ENCODE assay signal across 2 cellular contexts in the genomic region with DNA sequence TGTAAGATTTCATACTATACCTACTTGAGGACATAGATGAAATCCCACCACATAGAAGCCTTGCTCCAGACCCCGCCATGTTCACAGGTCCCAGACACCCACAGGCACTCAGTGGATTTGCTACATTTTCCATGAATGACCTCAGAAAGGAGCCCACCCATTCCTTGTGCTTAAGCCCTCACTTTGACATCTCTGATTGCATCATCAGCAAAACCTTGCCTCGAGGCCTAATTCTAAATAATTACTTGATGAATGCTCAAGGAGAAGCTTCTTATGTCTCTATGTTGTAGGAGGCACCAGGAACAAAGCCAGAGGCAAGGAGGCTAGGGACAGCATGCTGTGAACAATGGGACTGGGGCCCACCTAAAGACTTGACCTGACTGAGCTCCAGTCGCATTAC.
TF ChIP-seq lines count a peak whose summit lies in the region.

No MANE protein-coding gene starts in this region.

TF ChIP-seq in IMR-90, 13 proteins besides CTCF, POLR2A, EP300 and RAD21:
- TF ChIP-seq CEBPB (IDR thresholded peaks at IDR 0.05; ENCODE audit: low read depth, low read length) (peak; percentile 60), RCOR1 (IDR thresholded peaks at IDR 0.05; ENCODE audit: insufficient replicate concordance, low read length) (no peak), RFX5 (IDR thresholded peaks at IDR 0.05; ENCODE audit: low read depth, low read length) (no peak), MAFK (IDR thresholded peaks at IDR 0.05; ENCODE audit: low read depth, low read length) (no peak)
- TF ChIP-seq, protein P1, sequence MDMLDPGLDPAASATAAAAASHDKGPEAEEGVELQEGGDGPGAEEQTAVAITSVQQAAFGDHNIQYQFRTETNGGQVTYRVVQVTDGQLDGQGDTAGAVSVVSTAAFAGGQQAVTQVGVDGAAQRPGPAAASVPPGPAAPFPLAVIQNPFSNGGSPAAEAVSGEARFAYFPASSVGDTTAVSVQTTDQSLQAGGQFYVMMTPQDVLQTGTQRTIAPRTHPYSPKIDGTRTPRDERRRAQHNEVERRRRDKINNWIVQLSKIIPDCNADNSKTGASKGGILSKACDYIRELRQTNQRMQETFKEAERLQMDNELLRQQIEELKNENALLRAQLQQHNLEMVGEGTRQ (IDR thresholded peaks at IDR 0.05; ENCODE audit: low read depth, low read length): no peak

TF ChIP-seq in K562, 482 proteins besides CTCF, POLR2A, EP300 and RAD21:
- no peak for TF ChIP-seq SMARCE1 (IDR thresholded peaks at IDR 0.05)
- TF ChIP-seq, protein P2, sequence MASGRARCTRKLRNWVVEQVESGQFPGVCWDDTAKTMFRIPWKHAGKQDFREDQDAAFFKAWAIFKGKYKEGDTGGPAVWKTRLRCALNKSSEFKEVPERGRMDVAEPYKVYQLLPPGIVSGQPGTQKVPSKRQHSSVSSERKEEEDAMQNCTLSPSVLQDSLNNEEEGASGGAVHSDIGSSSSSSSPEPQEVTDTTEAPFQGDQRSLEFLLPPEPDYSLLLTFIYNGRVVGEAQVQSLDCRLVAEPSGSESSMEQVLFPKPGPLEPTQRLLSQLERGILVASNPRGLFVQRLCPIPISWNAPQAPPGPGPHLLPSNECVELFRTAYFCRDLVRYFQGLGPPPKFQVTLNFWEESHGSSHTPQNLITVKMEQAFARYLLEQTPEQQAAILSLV (tag; IDR thresholded peaks at IDR 0.05): 0 out of 2 replicates have a peak, but pooled peaks have one; percentile 30
- no peak for TF ChIP-seq ZBED1 (IDR thresholded peaks at IDR 0.05)
- no peak for TF ChIP-seq ELF4 (CRISPR knock-in tag; IDR thresholded peaks at IDR 0.05)
- 0 out of 2 replicates have a peak, but pooled peaks have one; percentile 32 for TF ChIP-seq CEBPG (CRISPR knock-in tag; IDR thresholded peaks at IDR 0.05)
- TF ChIP-seq CEBPG (tag; conservative IDR thresholded peaks at IDR 0.05 in 1 of 2, IDR thresholded peaks at IDR 0.05 in 1 of 2): peak; percentile 26 to 54; a peak in 1 of 4 replicates
- TF ChIP-seq, protein P3, sequence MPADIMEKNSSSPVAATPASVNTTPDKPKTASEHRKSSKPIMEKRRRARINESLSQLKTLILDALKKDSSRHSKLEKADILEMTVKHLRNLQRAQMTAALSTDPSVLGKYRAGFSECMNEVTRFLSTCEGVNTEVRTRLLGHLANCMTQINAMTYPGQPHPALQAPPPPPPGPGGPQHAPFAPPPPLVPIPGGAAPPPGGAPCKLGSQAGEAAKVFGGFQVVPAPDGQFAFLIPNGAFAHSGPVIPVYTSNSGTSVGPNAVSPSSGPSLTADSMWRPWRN (IDR thresholded peaks at IDR 0.05; ENCODE audit: low read depth): no peak
- TF ChIP-seq, protein P1 (CRISPR knock-in tag; IDR thresholded peaks at IDR 0.05): no peak
- TF ChIP-seq ZNF263 (CRISPR knock-in tag; IDR thresholded peaks at IDR 0.05; ENCODE audit: borderline replicate concordance): no peak
- TF ChIP-seq MTA1 (IDR thresholded peaks at IDR 0.05; ENCODE audit: borderline replicate concordance): no peak
- peak; percentile 20; the same call in 1 of the 2 replicates for TF ChIP-seq ZNF316 (IDR thresholded peaks at IDR 0.05)
- no peak for TF ChIP-seq ZEB2 (IDR thresholded peaks at IDR 0.05)
- TF ChIP-seq, protein P4, sequence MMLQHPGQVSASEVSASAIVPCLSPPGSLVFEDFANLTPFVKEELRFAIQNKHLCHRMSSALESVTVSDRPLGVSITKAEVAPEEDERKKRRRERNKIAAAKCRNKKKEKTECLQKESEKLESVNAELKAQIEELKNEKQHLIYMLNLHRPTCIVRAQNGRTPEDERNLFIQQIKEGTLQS (IDR thresholded peaks at IDR 0.05): peak; percentile 63; the same call in 1 of the 2 replicates
- TF ChIP-seq, protein P4 (CRISPR knock-in tag; conservative IDR thresholded peaks at IDR 0.05): no peak
- no peak for TF ChIP-seq TAF1 (IDR thresholded peaks at IDR 0.05; ENCODE audit: control insufficient read depth, extremely low read depth, insufficient read depth, low read length, severe bottlenecking)
- TF ChIP-seq CBX1 (IDR thresholded peaks at IDR 0.05; ENCODE audit: low read depth): no peak
- TF ChIP-seq BRD9 (IDR thresholded peaks at IDR 0.05; ENCODE audit: low read depth, partially characterized antibody): no peak
- TF ChIP-seq ZNF134 (CRISPR knock-in tag; conservative IDR thresholded peaks at IDR 0.05): no peak
- no peak for TF ChIP-seq SIN3A (IDR thresholded peaks at IDR 0.05; ENCODE audit: borderline replicate concordance in 2 of 2, control insufficient read depth in 1 of 2, low read depth in 2 of 2, low read length in 2 of 2)
- TF ChIP-seq CBFA2T2 (conservative IDR thresholded peaks at IDR 0.05): no peak
- TF ChIP-seq, protein P5, sequence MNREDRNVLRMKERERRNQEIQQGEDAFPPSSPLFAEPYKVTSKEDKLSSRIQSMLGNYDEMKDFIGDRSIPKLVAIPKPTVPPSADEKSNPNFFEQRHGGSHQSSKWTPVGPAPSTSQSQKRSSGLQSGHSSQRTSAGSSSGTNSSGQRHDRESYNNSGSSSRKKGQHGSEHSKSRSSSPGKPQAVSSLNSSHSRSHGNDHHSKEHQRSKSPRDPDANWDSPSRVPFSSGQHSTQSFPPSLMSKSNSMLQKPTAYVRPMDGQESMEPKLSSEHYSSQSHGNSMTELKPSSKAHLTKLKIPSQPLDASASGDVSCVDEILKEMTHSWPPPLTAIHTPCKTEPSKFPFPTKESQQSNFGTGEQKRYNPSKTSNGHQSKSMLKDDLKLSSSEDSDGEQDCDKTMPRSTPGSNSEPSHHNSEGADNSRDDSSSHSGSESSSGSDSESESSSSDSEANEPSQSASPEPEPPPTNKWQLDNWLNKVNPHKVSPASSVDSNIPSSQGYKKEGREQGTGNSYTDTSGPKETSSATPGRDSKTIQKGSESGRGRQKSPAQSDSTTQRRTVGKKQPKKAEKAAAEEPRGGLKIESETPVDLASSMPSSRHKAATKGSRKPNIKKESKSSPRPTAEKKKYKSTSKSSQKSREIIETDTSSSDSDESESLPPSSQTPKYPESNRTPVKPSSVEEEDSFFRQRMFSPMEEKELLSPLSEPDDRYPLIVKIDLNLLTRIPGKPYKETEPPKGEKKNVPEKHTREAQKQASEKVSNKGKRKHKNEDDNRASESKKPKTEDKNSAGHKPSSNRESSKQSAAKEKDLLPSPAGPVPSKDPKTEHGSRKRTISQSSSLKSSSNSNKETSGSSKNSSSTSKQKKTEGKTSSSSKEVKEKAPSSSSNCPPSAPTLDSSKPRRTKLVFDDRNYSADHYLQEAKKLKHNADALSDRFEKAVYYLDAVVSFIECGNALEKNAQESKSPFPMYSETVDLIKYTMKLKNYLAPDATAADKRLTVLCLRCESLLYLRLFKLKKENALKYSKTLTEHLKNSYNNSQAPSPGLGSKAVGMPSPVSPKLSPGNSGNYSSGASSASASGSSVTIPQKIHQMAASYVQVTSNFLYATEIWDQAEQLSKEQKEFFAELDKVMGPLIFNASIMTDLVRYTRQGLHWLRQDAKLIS (CRISPR knock-in tag; IDR thresholded peaks at IDR 0.05): no peak
- TF ChIP-seq, protein P6, sequence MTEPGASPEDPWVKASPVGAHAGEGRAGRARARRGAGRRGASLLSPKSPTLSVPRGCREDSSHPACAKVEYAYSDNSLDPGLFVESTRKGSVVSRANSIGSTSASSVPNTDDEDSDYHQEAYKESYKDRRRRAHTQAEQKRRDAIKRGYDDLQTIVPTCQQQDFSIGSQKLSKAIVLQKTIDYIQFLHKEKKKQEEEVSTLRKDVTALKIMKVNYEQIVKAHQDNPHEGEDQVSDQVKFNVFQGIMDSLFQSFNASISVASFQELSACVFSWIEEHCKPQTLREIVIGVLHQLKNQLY (CRISPR knock-in tag; conservative IDR thresholded peaks at IDR 0.05): no peak
